22 cellular contexts compared by ENCODE assay signal in the genomic region with DNA sequence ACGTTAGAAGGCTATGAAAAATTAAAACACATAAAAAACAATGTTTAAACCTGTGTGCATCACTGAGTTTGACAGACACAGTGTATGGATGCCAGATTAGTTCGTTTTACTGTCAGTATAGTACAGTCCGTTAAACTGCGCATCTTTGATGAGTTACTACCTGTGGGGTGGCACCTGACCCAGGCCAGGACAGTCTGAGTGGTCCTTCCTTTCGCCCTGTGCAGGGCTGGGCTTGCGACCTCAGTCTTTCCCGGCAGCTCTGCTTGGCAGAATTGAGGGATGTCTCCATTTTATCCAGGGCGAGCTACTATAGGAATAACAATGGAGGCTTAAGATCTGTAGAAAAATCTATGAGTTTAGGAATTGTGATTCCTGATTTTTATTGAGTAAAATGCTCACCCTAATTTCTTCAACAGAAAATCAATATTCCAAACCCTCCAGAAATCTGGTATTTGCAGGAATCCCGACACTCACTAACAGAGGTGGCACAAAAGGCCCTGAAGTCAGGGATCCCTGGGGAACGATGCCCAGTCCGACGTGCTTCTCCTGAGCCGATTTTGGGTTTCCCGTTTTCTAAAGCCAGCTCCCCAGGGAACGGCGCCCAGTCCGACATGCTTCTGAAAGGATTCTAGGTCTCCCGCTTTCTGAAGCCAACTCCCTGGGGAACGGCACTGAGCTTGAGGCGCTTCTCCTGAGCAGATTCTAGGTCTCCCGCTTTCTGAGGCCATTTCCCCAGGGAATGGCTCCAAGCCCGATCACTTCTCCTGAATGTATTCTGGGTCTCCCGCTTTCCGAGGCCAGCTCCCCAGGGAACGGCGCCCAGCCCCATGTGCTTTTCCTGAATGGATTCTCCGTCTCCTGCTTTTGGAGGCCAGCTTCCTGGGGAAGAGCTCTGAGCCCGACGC.
"Had no signal": no experiment of that assay in that cellular context is flagged by ENCODE, and none has a peak within 500 bp of the region (broad histone marks: within the 10 kb centered on the region; RNA-seq: fewer than 3 reads in every experiment).

No MANE protein-coding gene starts in this region.

- H3K27ac Mint-ChIP-seq: nephron progenitor cell; stimulated activated effector memory CD8-positive, alpha-beta T cell treated with anti-CD3 and anti-CD28 coated beads, Interleukin-12 subunit alpha, Interleukin-12 subunit beta, amount 100 ng/mL, for 72 hours; type B pancreatic cell had no signal

- ATAC-seq: gastroesophageal sphincter; left cardiac atrium; left ventricle myocardium superior; naive thymus-derived CD4-positive, alpha-beta T cell; stimulated activated effector memory CD8-positive, alpha-beta T cell treated with anti-CD3 and anti-CD28 coated beads, Interleukin-12 subunit alpha, Interleukin-12 subunit beta, amount 100 ng/mL, for 72 hours; stimulated activated naive CD8-positive, alpha-beta T cell treated with anti-CD3 and anti-CD28 coated beads, Interleukin-15, Interleukin-2, amounts not matched to agents 100 U/mL and 50 U/mL, for 24 hours had no signal

- H3K4me1 Mint-ChIP-seq: naive thymus-derived CD4-positive, alpha-beta T cell; stimulated activated effector memory CD8-positive, alpha-beta T cell treated with anti-CD3 and anti-CD28 coated beads, Interleukin-12 subunit alpha, Interleukin-12 subunit beta, amount 100 ng/mL, for 72 hours had no signal

- H3K9me3 Mint-ChIP-seq: nephron progenitor cell; stimulated activated effector memory CD8-positive, alpha-beta T cell treated with anti-CD3 and anti-CD28 coated beads, Interleukin-12 subunit alpha, Interleukin-12 subunit beta, amount 100 ng/mL, for 72 hours; type B pancreatic cell had no signal

- H3K36me3 Mint-ChIP-seq: naive thymus-derived CD4-positive, alpha-beta T cell; stimulated activated effector memory CD8-positive, alpha-beta T cell treated with anti-CD3 and anti-CD28 coated beads, Interleukin-12 subunit alpha, Interleukin-12 subunit beta, amount 100 ng/mL, for 72 hours; type B pancreatic cell had no signal

- H3K4me3 ChIP-seq: dorsolateral prefrontal cortex, esophagus squamous epithelium, gastroesophageal sphincter, right atrium auricular region, smooth muscle cell, suprapubic skin, thyroid gland had no signal

- H3K4me3 Mint-ChIP-seq: naive thymus-derived CD4-positive, alpha-beta T cell; nephron progenitor cell; stimulated activated effector memory CD8-positive, alpha-beta T cell treated with anti-CD3 and anti-CD28 coated beads, Interleukin-12 subunit alpha, Interleukin-12 subunit beta, amount 100 ng/mL, for 72 hours; type B pancreatic cell had no signal

- H3K9me3 ChIP-seq: esophagus squamous epithelium, right atrium auricular region, suprapubic skin, thyroid gland had no signal

- DNase-seq: cortex of kidney; effector memory CD4-positive, alpha-beta T cell; esophagus squamous epithelium; foreskin fibroblast; glutamatergic neuron; kidney; left cardiac atrium; left ventricle myocardium superior; mesendoderm; nephron progenitor cell; stimulated activated CD4-positive, alpha-beta T cell treated with anti-CD3 and anti-CD28 coated beads, Interleukin-4, amount 100 ng/mL, for 1 hour; stimulated activated CD8-positive, alpha-beta memory T cell treated with anti-CD3 and anti-CD28 coated beads, Interleukin-4, amount 100 ng/mL, for 48 hours; stimulated activated naive CD8-positive, alpha-beta T cell treated with anti-CD3 and anti-CD28 coated beads, Interleukin-15, Interleukin-2, amounts not matched to agents 100 U/mL and 50 U/mL, for 24 hours; thyroid gland had no signal
